Comparison of ENCODE assay signal across 21 cellular contexts in the genomic region with DNA sequence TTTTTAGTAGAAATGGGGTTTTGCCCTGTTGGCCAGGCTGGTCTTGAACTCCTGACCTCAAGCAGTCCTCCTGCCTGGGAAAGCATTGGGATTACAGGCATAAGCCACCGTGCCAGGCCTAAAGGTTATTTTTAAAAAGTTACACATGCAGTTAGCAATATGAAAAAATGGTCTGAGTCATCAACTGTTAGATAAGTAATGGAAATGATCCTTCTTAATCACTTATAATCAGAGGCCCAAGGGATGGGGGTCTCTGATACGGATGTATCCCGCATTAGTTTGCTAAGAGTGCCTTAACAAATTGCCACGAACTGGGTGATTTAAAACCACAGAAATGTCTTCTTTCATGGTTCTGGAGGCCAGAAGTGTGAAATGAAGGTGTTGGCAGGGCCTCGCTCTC. TPM values are rescaled to one million over a fixed set of nuclear protein-coding genes. Genes with fewer than 3 reads are reported as not detected.
DNase-seq lines count a peak whose midpoint lies in the region; FAIRE-seq and TF ChIP-seq lines count a peak whose summit lies in the region.
"Had no signal": no experiment of that assay in that cellular context is flagged by ENCODE, and none has a peak within 500 bp of the region (broad histone marks: within the 10 kb centered on the region; RNA-seq: fewer than 3 reads in every experiment).

No MANE protein-coding gene starts in this region.

- H3K9me3 Mint-ChIP-seq in astrocyte (ENCODE audit: unreplicated experiment) (no peaks in the 10 kb centered on the region), mesothelial cell of epicardium (no peaks in the 10 kb centered on the region)
- H3K9me3 Mint-ChIP-seq: H9 had no signal

- H3K27me3 Mint-ChIP-seq in astrocyte (ENCODE audit: low read depth, unreplicated experiment) (no peaks in the 10 kb centered on the region), mesothelial cell of epicardium (ENCODE audit: low read depth) (no peaks in the 10 kb centered on the region)

- no peak overlapping the region for H3K9ac ChIP-seq in astrocyte (ENCODE audit: low read length)

- POLR2A ChIA-PET in HEK293T (lab: Yijun Ruan, JAX) = no interaction called here

- H3K36me3 ChIP-seq in astrocyte (ENCODE audit: insufficient read depth, low read length) = no peaks in the 10 kb centered on the region

- no peaks in the 10 kb centered on the region for H3K4me1 ChIP-seq in astrocyte (ENCODE audit: insufficient read depth, low read length)

- H3K27ac Mint-ChIP-seq in astrocyte (ENCODE audit: unreplicated experiment) = no peak overlapping the region
- H3K27ac Mint-ChIP-seq in mesothelial cell of epicardium = no peak overlapping the region
- H3K27ac Mint-ChIP-seq: IgD-negative memory B cell had no signal

- no peaks in the 10 kb centered on the region for H3K36me3 Mint-ChIP-seq in astrocyte (ENCODE audit: low read depth, unreplicated experiment)
- no peaks in the 10 kb centered on the region for H3K36me3 Mint-ChIP-seq in mesothelial cell of epicardium
- H3K36me3 Mint-ChIP-seq: IgD-negative memory B cell had no signal

- H3K4me2 ChIP-seq in astrocyte (ENCODE audit: low read length) = no peak overlapping the region
- H3K4me2 ChIP-seq: A549 had no signal

- H3K4me1 Mint-ChIP-seq in astrocyte (ENCODE audit: low read depth, unreplicated experiment) (peaks cover 8% of the 10 kb centered on the region), mesothelial cell of epicardium (no peaks in the 10 kb centered on the region)
- H3K4me1 Mint-ChIP-seq: IgD-negative memory B cell had no signal

- H3K4me3 Mint-ChIP-seq in astrocyte (ENCODE audit: unreplicated experiment) (no peak overlapping the region), mesothelial cell of epicardium (no peak overlapping the region)
- H3K4me3 Mint-ChIP-seq: H9, IgD-negative memory B cell had no signal

- no peak for FAIRE-seq in astrocyte (lab: Jason Lieb, UNC)
- FAIRE-seq: A549 had no signal

- peak; percentile 15 for DNase-seq in HCEC 1CT
- DNase-seq in astrocyte (ENCODE audit: low read depth) = peak; percentile 68
- peak; percentile 19 for DNase-seq in fibroblast of peridontal ligament (ENCODE audit: extremely low read depth)
- DNase-seq in retinal pigment epithelial cell (ENCODE audit: low read depth) = peak; percentile 52
- DNase-seq in NCI-H345 (lab: John Stamatoyannopoulos, UW) = no peak
- DNase-seq in mesothelial cell of epicardium (ENCODE audit: low spot score in 2 of 2, unreplicated experiment in 2 of 2) = no peak
- DNase-seq in HEK293T (ENCODE audit: extremely low spot score) = no peak
- DNase-seq: C1 segment of cervical spinal cord, DMS 273 treated with DMSO at 0.1 percent for 48 hours, EL, H9, Kasumi-1, NCI-H1105, NCI-H1694, NCI-H2107, NCI-H446 treated with DMSO at 0.1 percent for 48 hours, OCI-M1, SHP77 treated with DMSO at 0.1 percent for 48 hours had no signal

- no peaks in the 10 kb centered on the region for H3K79me2 ChIP-seq in astrocyte (ENCODE audit: insufficient read depth, low read length)

- H3K4me3 ChIP-seq in astrocyte (ENCODE audit: insufficient read depth, low read depth, low read length) (no peak overlapping the region), retinal pigment epithelial cell (ENCODE audit: low read length) (no peak overlapping the region)
- H3K4me3 ChIP-seq: A549 had no signal

- CTCF ChIA-PET in HEK293T (lab: Yijun Ruan, JAX) = no interaction called here

- no peaks in the 10 kb centered on the region for H3K27me3 ChIP-seq in astrocyte (ENCODE audit: insufficient read depth, low read length)

- H3K27ac ChIP-seq in astrocyte (ENCODE audit: low read depth, low read length) = no peak overlapping the region
- H3K27ac ChIP-seq: A549 had no signal

- TF ChIP-seq CTCF in astrocyte (IDR thresholded peaks at IDR 0.05; ENCODE audit: insufficient read depth, low read depth, low read length) (no peak), retinal pigment epithelial cell (conservative IDR thresholded peaks at IDR 0.05; ENCODE audit: low read depth, low read length) (no peak), mesothelial cell of epicardium (IDR thresholded peaks at IDR 0.05; ENCODE audit: unreplicated experiment) (no peak)

- no peaks in the 10 kb centered on the region for H4K20me1 ChIP-seq in astrocyte (ENCODE audit: insufficient read depth, low read length)

- H3K9me3 ChIP-seq in astrocyte (ENCODE audit: insufficient read depth, low read depth, low read length) = no peaks in the 10 kb centered on the region
- H3K9me3 ChIP-seq: A549 had no signal

- no peak overlapping the region for H2AFZ ChIP-seq in astrocyte (ENCODE audit: low read depth, low read length)

TF ChIP-seq in HEK293T, 16 proteins besides CTCF, POLR2A, EP300 and RAD21:
- no peak for TF ChIP-seq HDGF (IDR thresholded peaks at IDR 0.05; ENCODE audit: borderline replicate concordance)

RNA-seq across cellular contexts. Expression of gene FERMT2, which starts 54.1 kb away (rescaled TPM):
- 324 and 364 TPM in 2 replicates for total RNA-seq in astrocyte
- total RNA-seq in mesothelial cell of epicardium = 75.8 to 85.3 TPM (median 78.4 TPM) in 3 replicates
- total RNA-seq: HT-29 had no signal

Comparison
In these comparisons a context has a peak if more than half of its experiments do, and no peak if none do; other contexts are left out.
1. DNase-seq: peak in HCEC 1CT (single experiment), astrocyte (single experiment), fibroblast of peridontal ligament (single experiment) and retinal pigment epithelial cell (single experiment); none in NCI-H345 (single experiment), mesothelial cell of epicardium (0 of 2) and HEK293T (single experiment).